Comparison of ENCODE assay signal across 8 cellular contexts in the genomic region with DNA sequence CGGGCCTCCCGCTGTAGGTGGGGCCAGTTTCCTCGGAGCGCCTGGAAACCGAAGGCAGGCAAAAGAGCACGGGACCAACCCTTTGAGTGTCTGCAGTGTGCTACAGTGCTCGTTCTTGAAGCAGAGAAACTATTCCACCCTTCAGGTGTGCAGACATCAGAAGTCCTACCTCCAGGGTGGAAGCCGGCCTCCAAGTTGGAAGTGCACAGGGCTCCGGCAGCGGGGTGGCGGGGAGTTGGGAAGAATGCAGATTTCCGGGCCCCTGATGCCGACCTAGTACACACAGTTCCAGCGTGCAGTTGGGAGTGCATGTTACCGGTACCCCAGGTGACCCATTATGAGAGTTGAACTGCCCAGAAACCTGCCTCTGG. TPM values are rescaled to one million over a fixed set of nuclear protein-coding genes. Genes with fewer than 3 reads are reported as not detected.
DNase-seq lines count a peak whose midpoint lies in the region; ATAC-seq and TF ChIP-seq lines count a peak whose summit lies in the region.

No MANE protein-coding gene starts in this region.

- TF ChIP-seq CTCF in GM06990 (IDR thresholded peaks at IDR 0.05; ENCODE audit: insufficient read depth, low read length, poor library complexity, severe bottlenecking) (no peak), RWPE2 (IDR thresholded peaks at IDR 0.05; ENCODE audit: poor library complexity, severe bottlenecking) (no peak), fibroblast of lung (conservative IDR thresholded peaks at IDR 0.05 in 1 of 2, IDR thresholded peaks at IDR 0.05 in 1 of 2; ENCODE audit: low read depth in 1 of 2, low read length in 2 of 2) (no peak), retinal pigment epithelial cell (conservative IDR thresholded peaks at IDR 0.05; ENCODE audit: low read depth, low read length) (no peak)

- no peak overlapping the region for H3K9ac ChIP-seq in fibroblast of lung (ENCODE audit: insufficient read depth, low read length)

- DNase-seq in GM06990 (ENCODE audit: extremely low read depth, insufficient read length) (no peak), RWPE2 (ENCODE audit: low spot score) (peak; percentile 73), fibroblast of lung (ENCODE audit: low read depth in 2 of 2) (no peak), retinal pigment epithelial cell (ENCODE audit: low read depth) (no peak), NCI-H146 treated with DMSO at 0.1 percent for 48 hours (lab: John Stamatoyannopoulos, UW; ENCODE audit: unreplicated experiment) (no peak), HT-29 (ENCODE audit: low spot score) (no peak), NCI-H1092 treated with DMSO at 0.1 percent for 48 hours (lab: John Stamatoyannopoulos, UW) (no peak)

- H3K4me3 ChIP-seq in GM06990 (replicated peaks; ENCODE audit: low read depth, low read length) (peak overlapping the region; percentile 78), RWPE2 (ENCODE audit: severe bottlenecking) (no peak overlapping the region), fibroblast of lung (replicated peaks in 1 of 4; ENCODE audit: control extremely low read depth in 1 of 4, insufficient read depth in 1 of 4, low read depth in 3 of 4, low read length in 4 of 4) (peak overlapping the region in 3 of 4 experiments; percentile 80 to 90 (median 83)), retinal pigment epithelial cell (ENCODE audit: low read length) (peak overlapping the region; percentile 58)

- H3K27ac ChIP-seq in RWPE2 (ENCODE audit: poor library complexity, severe bottlenecking) (peak overlapping the region; percentile 82), fibroblast of lung (ENCODE audit: insufficient read depth, low read length) (no peak overlapping the region)

- no peak overlapping the region for H2AFZ ChIP-seq in fibroblast of lung (ENCODE audit: low read length)

- H3K9me3 ChIP-seq in RWPE2 (ENCODE audit: severe bottlenecking) (no peaks in the 10 kb centered on the region), fibroblast of lung (ENCODE audit: control insufficient read depth, insufficient read depth, low read depth, low read length) (no peaks in the 10 kb centered on the region)

- H3K4me1 ChIP-seq in RWPE2 (ENCODE audit: insufficient read depth, poor library complexity, severe bottlenecking) (no peaks in the 10 kb centered on the region), fibroblast of lung (ENCODE audit: control insufficient read depth, extremely low read depth, insufficient read depth, low read length) (no peaks in the 10 kb centered on the region)

- H3K36me3 ChIP-seq in GM06990 (ENCODE audit: control insufficient read depth, insufficient read depth, low read length) = peaks cover 6% of the 10 kb centered on the region
- 0 out of 2 replicates have a peak, but pooled peaks cover 5% of the 10 kb centered on the region for H3K36me3 ChIP-seq in RWPE2 (ENCODE audit: low read depth)
- H3K36me3 ChIP-seq in fibroblast of lung (ENCODE audit: control insufficient read depth, insufficient read depth, low read length) = no peaks in the 10 kb centered on the region

- H4K20me1 ChIP-seq in fibroblast of lung (ENCODE audit: control insufficient read depth, extremely low read depth, insufficient read depth, low read length) = no peaks in the 10 kb centered on the region

- peak overlapping the region; percentile 25 for H3K4me2 ChIP-seq in fibroblast of lung (ENCODE audit: extremely low read depth, insufficient read depth, low read length)

- ATAC-seq in RWPE2 (ENCODE audit: low read depth) = no peak
- no peak for ATAC-seq in GM18502 (IDR thresholded peaks at IDR 0.05; ENCODE audit: poor library complexity, unreplicated experiment)

- H3K79me2 ChIP-seq in fibroblast of lung (ENCODE audit: control insufficient read depth, insufficient read depth, low read length) = peaks cover 58% of the 10 kb centered on the region

- H3K27me3 ChIP-seq in GM06990 (replicated peaks; ENCODE audit: control insufficient read depth, insufficient read depth, low read length) = no peaks in the 10 kb centered on the region
- H3K27me3 ChIP-seq in RWPE2 (ENCODE audit: insufficient read depth, poor library complexity, severe bottlenecking) = no peaks in the 10 kb centered on the region
- H3K27me3 ChIP-seq in fibroblast of lung (ENCODE audit: control insufficient read depth, insufficient read depth, low read length) = no peaks in the 10 kb centered on the region

RNA-seq across cellular contexts. Expression of gene KLF13, which starts 3.0 kb away (rescaled TPM):
- total RNA-seq in fibroblast of lung = 28.5 and 39.6 TPM in 2 replicates
- 29.5 and 42.9 TPM in 2 replicates for polyA plus RNA-seq in fibroblast of lung
- polyA plus RNA-seq in fibroblast of lung (2012) = 43.9 and 48.6 TPM in 2 replicates
- 50.3 and 57.3 TPM in 2 replicates for polyA minus RNA-seq in fibroblast of lung (ENCODE audit: low replicate concordance)
- total RNA-seq in HT-29 (2014; rRNA removed; shearing (Covaris generic)) = 52.2 and 52.7 TPM in 2 replicates
